15 cellular contexts compared by ENCODE assay signal in genomic region chr1:206698011-206698410, GRCh38.
"Had no signal": no experiment of that assay in that cellular context is flagged by ENCODE, and none has a peak within 500 bp of the region (broad histone marks: within the 10 kb centered on the region; RNA-seq: fewer than 3 reads in every experiment).

No MANE protein-coding gene starts in this region.

- H3K27ac ChIP-seq: skin epidermis, stomach, thoracic aorta had no signal

- H3K27me3 Mint-ChIP-seq: activated CD4-positive, alpha-beta T cell treated with anti-CD3 and anti-CD28 coated beads, Interleukin-2, amount 10 ng/mL, durations not matched to agents 7 days and 5 days; brain had no signal

- H3K9me3 ChIP-seq: esophagus muscularis mucosa, stomach, thoracic aorta had no signal

- H3K36me3 ChIP-seq: thoracic aorta had no signal

- DNase-seq: activated CD4-positive, alpha-beta T cell treated with anti-CD3 and anti-CD28 coated beads, Interleukin-2, amount 10 ng/mL, durations not matched to agents 7 days and 5 days; activated CD4-positive, CD25-positive, alpha-beta regulatory T cell; activated CD8-positive, alpha-beta memory T cell treated with anti-CD3 and anti-CD28 coated beads for 24 hours; activated naive CD4-positive, alpha-beta T cell treated with anti-CD3 and anti-CD28 coated beads, Interleukin-2, amount 50 U/mL, for 16 hours; amniotic stem cell; glutamatergic neuron; stimulated activated CD4-positive, alpha-beta T cell treated with anti-CD3 and anti-CD28 coated beads, Interleukin-4, amount 100 ng/mL, for 4 hours; stomach had no signal

- H3K27ac Mint-ChIP-seq: activated CD4-positive, alpha-beta T cell treated with anti-CD3 and anti-CD28 coated beads, Interleukin-2, amount 10 ng/mL, durations not matched to agents 7 days and 5 days; T-helper 1 cell treated with Interleukin-12 subunit alpha and Interleukin-12 subunit beta and Interleukin-4 antibody, amounts not matched to agents 30 μg/mL and 1 μg/mL, for 36 hours had no signal

- H3K4me3 ChIP-seq: dorsolateral prefrontal cortex, esophagus muscularis mucosa, skin epidermis, stomach, thoracic aorta had no signal

- H3K9me3 Mint-ChIP-seq: activated CD4-positive, alpha-beta T cell treated with anti-CD3 and anti-CD28 coated beads, Interleukin-2, amount 10 ng/mL, durations not matched to agents 7 days and 5 days; brain; nephron; T-helper 1 cell treated with Interleukin-12 subunit alpha and Interleukin-12 subunit beta and Interleukin-4 antibody, amounts not matched to agents 30 μg/mL and 1 μg/mL, for 36 hours had no signal

- H3K27me3 ChIP-seq: dorsolateral prefrontal cortex, esophagus muscularis mucosa, stomach had no signal

- H3K4me3 Mint-ChIP-seq: activated CD4-positive, alpha-beta T cell treated with anti-CD3 and anti-CD28 coated beads, Interleukin-2, amount 10 ng/mL, durations not matched to agents 7 days and 5 days; brain; nephron; T-helper 1 cell treated with Interleukin-12 subunit alpha and Interleukin-12 subunit beta and Interleukin-4 antibody, amounts not matched to agents 30 μg/mL and 1 μg/mL, for 36 hours had no signal
